In the genomic region with DNA sequence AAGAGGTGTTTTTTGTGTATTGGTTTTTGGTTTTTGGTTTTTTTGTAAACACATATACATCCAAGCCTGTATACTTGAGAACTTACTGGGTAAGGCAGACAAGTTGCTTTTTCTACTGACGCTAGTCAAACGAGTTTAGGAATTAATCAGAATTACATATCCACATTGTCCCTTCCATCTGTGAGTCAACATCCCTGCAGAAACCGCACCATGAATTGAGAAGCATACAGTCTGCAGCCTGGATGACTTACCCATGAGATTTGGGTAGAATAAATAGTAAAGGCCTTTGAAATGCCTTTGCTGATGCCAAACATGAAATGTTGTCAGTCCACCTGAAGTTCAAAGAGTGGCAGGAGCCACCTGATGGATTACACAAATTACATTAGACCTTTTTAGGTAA, we compare ENCODE assay signal across 33 cellular contexts. TPM values are rescaled to one million over a fixed set of nuclear protein-coding genes. Genes with fewer than 3 reads are reported as not detected.
"Had no signal": no experiment of that assay in that cellular context is flagged by ENCODE, and none has a peak within 500 bp of the region (broad histone marks: within the 10 kb centered on the region; RNA-seq: fewer than 3 reads in every experiment).

No MANE protein-coding gene starts in this region.

- H3K9me3 Mint-ChIP-seq: activated CD4-positive, alpha-beta memory T cell treated with anti-CD3 and anti-CD28 coated beads, Interleukin-2, amount 10 ng/mL, durations not matched to agents 7 days and 5 days; activated CD4-positive, alpha-beta T cell treated with anti-CD3 and anti-CD28 coated beads, Interleukin-2, amount 10 ng/mL, durations not matched to agents 7 days and 5 days; activated T-cell treated with anti-CD3 and anti-CD28 coated beads, Interleukin-2, amount 50 U/mL, for 4 hours; effector memory CD8-positive, alpha-beta T cell; WTC11 had no signal

- H3K9me3 ChIP-seq: esophagus muscularis mucosa, gastrocnemius medialis had no signal

- DNase-seq: activated CD4-positive, alpha-beta memory T cell treated with anti-CD3 and anti-CD28 coated beads, Interleukin-2, amount 10 ng/mL, durations not matched to agents 7 days and 5 days; activated CD4-positive, alpha-beta T cell treated with anti-CD3 and anti-CD28 coated beads for 1 hour; activated CD4-positive, alpha-beta T cell treated with anti-CD3 and anti-CD28 coated beads for 4 hours; activated CD4-positive, alpha-beta T cell treated with anti-CD3 and anti-CD28 coated beads, Interleukin-2, amount 10 ng/mL, durations not matched to agents 7 days and 5 days; activated CD4-positive, alpha-beta T cell treated with anti-CD3 and anti-CD28 coated beads, Interleukin-2, amount 50 U/mL, for 4 hours; activated CD8-positive, alpha-beta memory T cell treated with anti-CD3 and anti-CD28 coated beads, Interleukin-2, amount 50 U/mL, for 48 hours; activated effector memory CD4-positive, alpha-beta T cell treated with anti-CD3 and anti-CD28 coated beads, Interleukin-2, amount 50 U/mL, for 16 hours; activated naive CD4-positive, alpha-beta T cell treated with anti-CD3 and anti-CD28 coated beads for 36 hours; activated T-cell treated with anti-CD3 and anti-CD28 coated beads for 4 hours; activated T-cell treated with anti-CD3 and anti-CD28 coated beads, Interleukin-2, amount 50 U/mL, for 4 hours; amniotic stem cell; anterior cingulate cortex; brain microvascular endothelial cell; caudate nucleus; cortex of kidney; dermis blood vessel endothelial cell; effector CD4-positive, alpha-beta T cell; effector memory CD8-positive, alpha-beta T cell; foreskin keratinocyte; gastrocnemius medialis; head of caudate nucleus; hippocampal formation; T-helper 2 cell had no signal

- H3K27me3 ChIP-seq: brain microvascular endothelial cell, esophagus muscularis mucosa, foreskin keratinocyte, gastrocnemius medialis had no signal

- H3K36me3 ChIP-seq: brain microvascular endothelial cell, esophagus muscularis mucosa, gastrocnemius medialis had no signal

- H3K36me3 Mint-ChIP-seq: activated naive CD8-positive, alpha-beta T cell; WTC11 had no signal

- H3K4me1 ChIP-seq: esophagus muscularis mucosa, foreskin keratinocyte, gastrocnemius medialis had no signal

- ATAC-seq: activated T-cell treated with anti-CD3 and anti-CD28 coated beads, Interleukin-2, amount 50 U/mL, for 4 hours; effector memory CD8-positive, alpha-beta T cell; foreskin keratinocyte; gastrocnemius medialis; WTC11 had no signal

- H3K4me3 ChIP-seq: esophagus muscularis mucosa, gastrocnemius medialis had no signal

- H3K4me3 Mint-ChIP-seq: activated CD4-positive, alpha-beta memory T cell treated with anti-CD3 and anti-CD28 coated beads, Interleukin-2, amount 10 ng/mL, durations not matched to agents 7 days and 5 days; activated CD4-positive, alpha-beta T cell treated with anti-CD3 and anti-CD28 coated beads, Interleukin-2, amount 10 ng/mL, durations not matched to agents 7 days and 5 days; activated naive CD4-positive, alpha-beta T cell treated with anti-CD3 and anti-CD28 coated beads for 36 hours; activated naive CD8-positive, alpha-beta T cell; activated T-cell treated with anti-CD3 and anti-CD28 coated beads, Interleukin-2, amount 50 U/mL, for 4 hours; effector memory CD8-positive, alpha-beta T cell; WTC11 had no signal

- H3K4me1 Mint-ChIP-seq: activated CD4-positive, alpha-beta memory T cell treated with anti-CD3 and anti-CD28 coated beads, Interleukin-2, amount 10 ng/mL, durations not matched to agents 7 days and 5 days; activated CD4-positive, alpha-beta T cell treated with anti-CD3 and anti-CD28 coated beads, Interleukin-2, amount 10 ng/mL, durations not matched to agents 7 days and 5 days; WTC11 had no signal

- H3K27me3 Mint-ChIP-seq: activated CD4-positive, alpha-beta T cell treated with anti-CD3 and anti-CD28 coated beads, Interleukin-2, amount 10 ng/mL, durations not matched to agents 7 days and 5 days; activated naive CD8-positive, alpha-beta T cell had no signal

- H3K27ac Mint-ChIP-seq: activated CD4-positive, alpha-beta memory T cell treated with anti-CD3 and anti-CD28 coated beads, Interleukin-2, amount 10 ng/mL, durations not matched to agents 7 days and 5 days; activated CD4-positive, alpha-beta T cell treated with anti-CD3 and anti-CD28 coated beads, Interleukin-2, amount 10 ng/mL, durations not matched to agents 7 days and 5 days; activated naive CD4-positive, alpha-beta T cell treated with anti-CD3 and anti-CD28 coated beads for 36 hours; activated naive CD8-positive, alpha-beta T cell; activated T-helper 2 cell treated with anti-CD3 and anti-CD28 coated beads, Interferon-gamma antibody, Interleukin-2, Interleukin-4, amounts not matched to agents 10 μg/mL and 5 μg/mL and 100 μg/mL, durations not matched to agents 14 hours and 24 hours and 36 hours; effector memory CD8-positive, alpha-beta T cell; WTC11 had no signal

- H3K27ac ChIP-seq: brain microvascular endothelial cell, epithelial cell of prostate, esophagus muscularis mucosa, foreskin keratinocyte, gastrocnemius medialis, VCaP had no signal

RNA-seq across cellular contexts. Expression of a gene that starts 21.4 kb away (rescaled TPM):
- total RNA-seq: activated naive CD4-positive, alpha-beta T cell treated with anti-CD3 and anti-CD28 coated beads for 36 hours; activated T-helper 2 cell treated with anti-CD3 and anti-CD28 coated beads, Interferon-gamma antibody, Interleukin-2, Interleukin-4, amounts not matched to agents 10 μg/mL and 5 μg/mL and 100 μg/mL, durations not matched to agents 14 hours and 24 hours and 36 hours; astrocyte; chondrocyte; dermis blood vessel endothelial cell; esophagus muscularis mucosa; gastrocnemius medialis; glomerular endothelial cell had no signal
- polyA plus RNA-seq: adipose tissue, foreskin keratinocyte had no signal
